ENCODE assay signal across 8 cellular contexts in genomic region chr11:76670475-76671235, GRCh38. TPM values are rescaled to one million over a fixed set of nuclear protein-coding genes. Genes with fewer than 3 reads are reported as not detected.
DNase-seq lines count a peak whose midpoint lies in the region; ATAC-seq and TF ChIP-seq lines count a peak whose summit lies in the region.

Gene LRRC32, minus strand, starts transcription at chr11:76670747. Its CDS starts 4,793 bp downstream, at chr11:76665954.

- H3K4me3 ChIP-seq in GM06990 (replicated peaks; ENCODE audit: low read depth, low read length) = peak within 1 kb of the TSS; percentile 50
- peak within 1 kb of the TSS; percentile 18 for H3K4me3 ChIP-seq in RWPE2 (ENCODE audit: severe bottlenecking)
- peak within 1 kb of the TSS; percentile 34 for H3K4me3 ChIP-seq in kidney epithelial cell (ENCODE audit: low read depth, low read length)

- no peaks in the 10 kb centered on the region for H3K36me3 Mint-ChIP-seq in MCF 10A (ENCODE audit: insufficient read depth, unreplicated experiment)

- no peaks in the 10 kb centered on the region for H3K4me1 ChIP-seq in RWPE2 (ENCODE audit: insufficient read depth, poor library complexity, severe bottlenecking)

- no TSS peak for BruUV-seq in MCF 10A (replicated peaks; lab: Mats Ljungman, UMichigan)

- no peaks in the 10 kb centered on the region for H3K9me3 ChIP-seq in RWPE2 (ENCODE audit: severe bottlenecking)

- intact Hi-C loops in MCF 10A (cut with micrococcal nuclease) = no loop called here

- H3K4me1 Mint-ChIP-seq in MCF 10A (ENCODE audit: insufficient read depth, unreplicated experiment) = no peaks in the 10 kb centered on the region

- POLR2A ChIA-PET in MCF 10A (lab: Yijun Ruan, JAX) = no interaction called here

- peak; percentile 69 for DNase-seq in GM06990 (ENCODE audit: extremely low read depth, insufficient read length)
- peak; percentile 29 for DNase-seq in RWPE2 (ENCODE audit: low spot score)
- no peak for DNase-seq in MCF 10A (ENCODE audit: unreplicated experiment)
- no peak for DNase-seq in kidney epithelial cell (ENCODE audit: low read depth)
- DNase-seq in stimulated activated CD4-positive, alpha-beta T cell treated with anti-CD3 and anti-CD28 coated beads, Interleukin-4, amount 100 ng/mL, for 4 hours = peak; percentile 18 to 47
- DNase-seq in HuH-7.5 (ENCODE audit: low spot score) = no peak
- DNase-seq in hippocampal formation (lab: John Stamatoyannopoulos, UW) = no peak

- ATAC-seq in RWPE2 (ENCODE audit: low read depth) = no peak
- no peak for ATAC-seq in GM18520 (IDR thresholded peaks at IDR 0.05; ENCODE audit: unreplicated experiment)

- H3K4me3 Mint-ChIP-seq in MCF 10A (ENCODE audit: unreplicated experiment) = peak within 1 kb of the TSS; percentile 11

- H3K27me3 ChIP-seq in GM06990 (replicated peaks; ENCODE audit: control insufficient read depth, insufficient read depth, low read length) (peaks cover 5% of the 10 kb centered on the region), RWPE2 (ENCODE audit: insufficient read depth, poor library complexity, severe bottlenecking) (peaks cover 23% of the 10 kb centered on the region), kidney epithelial cell (ENCODE audit: control insufficient read depth, insufficient read depth, low read length) (no peaks in the 10 kb centered on the region)

- TF ChIP-seq CTCF in GM06990 (IDR thresholded peaks at IDR 0.05; ENCODE audit: insufficient read depth, low read length, poor library complexity, severe bottlenecking) = no peak
- TF ChIP-seq CTCF in RWPE2 (IDR thresholded peaks at IDR 0.05; ENCODE audit: poor library complexity, severe bottlenecking) = no peak
- no peak for TF ChIP-seq CTCF in MCF 10A (IDR thresholded peaks at IDR 0.05; ENCODE audit: unreplicated experiment)
- TF ChIP-seq CTCF in kidney epithelial cell (IDR thresholded peaks at IDR 0.05; ENCODE audit: insufficient read depth, low read length, poor library complexity, severe bottlenecking) = no peak

- CTCF ChIA-PET in MCF 10A (lab: Yijun Ruan, JAX) = no interaction called here

- no peak within 1 kb of the TSS for H3K27ac ChIP-seq in RWPE2 (ENCODE audit: poor library complexity, severe bottlenecking)

- H3K9me3 Mint-ChIP-seq in MCF 10A (ENCODE audit: unreplicated experiment) = no peaks in the 10 kb centered on the region

- H3K36me3 ChIP-seq in GM06990 (ENCODE audit: control insufficient read depth, insufficient read depth, low read length) = no peaks in the 10 kb centered on the region
- H3K36me3 ChIP-seq in RWPE2 (ENCODE audit: low read depth) = no peaks in the 10 kb centered on the region
- no peaks in the 10 kb centered on the region for H3K36me3 ChIP-seq in kidney epithelial cell (ENCODE audit: control insufficient read depth, insufficient read depth, low read length)

- H3K27ac Mint-ChIP-seq in MCF 10A (ENCODE audit: low read depth, unreplicated experiment) = no peak within 1 kb of the TSS

- peaks cover 13% of the 10 kb centered on the region for H3K27me3 Mint-ChIP-seq in MCF 10A (ENCODE audit: insufficient read depth, unreplicated experiment)

RNA-seq across cellular contexts. Expression of gene LRRC32, which starts in this region (rescaled TPM):
- total RNA-seq in MCF 10A (2022) = not detected in 2 replicates
- 3.9 and 6.8 TPM in 2 replicates for total RNA-seq in kidney epithelial cell

Comparison
In these comparisons a context has a peak if more than half of its experiments do, and no peak if none do; other contexts are left out.
1. DNase-seq: peak in GM06990 (single experiment), RWPE2 (single experiment) and stimulated activated CD4-positive, alpha-beta T cell treated with anti-CD3 and anti-CD28 coated beads, Interleukin-4, amount 100 ng/mL, for 4 hours (2 of 2); none in MCF 10A (single experiment), kidney epithelial cell (single experiment), HuH-7.5 (single experiment) and hippocampal formation (0 of 2).
2. Peak in every context shown above with its lines, with median percentiles within 50 percentile points of each other: H3K4me3 ChIP-seq.